ENCODE assay signal across 9 cellular contexts in genomic region chr15:62068787-62069170, GRCh38. TPM values are rescaled to one million over a fixed set of nuclear protein-coding genes. Genes with fewer than 3 reads are reported as not detected.
DNase-seq lines count a peak whose midpoint lies in the region; ATAC-seq, FAIRE-seq and TF ChIP-seq lines count a peak whose summit lies in the region.
"Had no signal": no experiment of that assay in that cellular context is flagged by ENCODE, and none has a peak within 500 bp of the region (broad histone marks: within the 10 kb centered on the region; RNA-seq: fewer than 3 reads in every experiment).

No MANE protein-coding gene starts in this region.

- intact Hi-C loops in CD14-positive monocyte (cut with micrococcal nuclease) = no loop called here

- no peak overlapping the region for H3K9ac ChIP-seq in KMS-11

- no peaks in the 10 kb centered on the region for H3K79me2 ChIP-seq in KMS-11 (ENCODE audit: insufficient read depth, low read depth)

- ATAC-seq in HG02885 (IDR thresholded peaks at IDR 0.05; ENCODE audit: poor library complexity, unreplicated experiment) = no peak
- no peak for ATAC-seq in HG02798 (IDR thresholded peaks at IDR 0.05; ENCODE audit: poor library complexity, unreplicated experiment)

- DNase-seq in CD14-positive monocyte (ENCODE audit: low spot score) (no peak), bronchial epithelial cell (ENCODE audit: low read depth) (peak; percentile 51), nephron progenitor cell (no peak), putamen (ENCODE audit: low spot score) (no peak), GM19240 (ENCODE audit: insufficient read length, low spot score) (no peak)

- peak overlapping the region; percentile 70; the same call in 1 of the 2 replicates for H3K4me2 ChIP-seq in KMS-11

- H2AFZ ChIP-seq in KMS-11 (ENCODE audit: low read depth) = peak overlapping the region; percentile 82

- H3K4me3 ChIP-seq in KMS-11 (IDR thresholded peaks at IDR 0.05; ENCODE audit: insufficient read depth, low read depth, low read length) = no peak overlapping the region
- H3K4me3 ChIP-seq in bronchial epithelial cell (ENCODE audit: low read depth, low read length) = peak overlapping the region; percentile 37

- TF ChIP-seq CTCF in CD14-positive monocyte (IDR thresholded peaks at IDR 0.05) (no peak), KMS-11 (conservative IDR thresholded peaks at IDR 0.05; ENCODE audit: low read depth, low read length) (no peak), bronchial epithelial cell (IDR thresholded peaks at IDR 0.05; ENCODE audit: insufficient read depth, low read length, severe bottlenecking) (no peak), nephron progenitor cell (IDR thresholded peaks at IDR 0.05) (no peak)

- H3K27me3 ChIP-seq in KMS-11 (ENCODE audit: insufficient read depth, low read depth) (peaks cover 7% of the 10 kb centered on the region; the same call in 1 of the 2 replicates), bronchial epithelial cell (ENCODE audit: control insufficient read depth, insufficient read depth, low read length) (no peaks in the 10 kb centered on the region)

- peaks cover 25% of the 10 kb centered on the region for H3K4me1 Mint-ChIP-seq in CD14-positive monocyte
- H3K4me1 Mint-ChIP-seq in nephron progenitor cell = peaks cover 13% of the 10 kb centered on the region

- H3K27ac ChIP-seq in KMS-11 = no peak overlapping the region

- H3K9me3 Mint-ChIP-seq in CD14-positive monocyte (peaks cover 0 to 15% (median 4%) of the 10 kb centered on the region in 7 donors), nephron progenitor cell (peaks cover 3% of the 10 kb centered on the region)

- H3K4me3 Mint-ChIP-seq in CD14-positive monocyte = peak overlapping the region; percentile 74 to 89
- peak overlapping the region; percentile 69 for H3K4me3 Mint-ChIP-seq in nephron progenitor cell

- FAIRE-seq in bronchial epithelial cell (lab: Jason Lieb, UNC) = no peak
- FAIRE-seq: RCC 7860 had no signal

- H3K27me3 Mint-ChIP-seq in CD14-positive monocyte (ENCODE audit: low read depth in 3 of 3) (peaks cover 51 to 52% (median 52%) of the 10 kb centered on the region in 3 donors), nephron progenitor cell (ENCODE audit: low read depth, poor library complexity) (peaks cover 81% of the 10 kb centered on the region)

- H3K4me1 ChIP-seq in KMS-11 (ENCODE audit: low read depth, poor library complexity, severe bottlenecking) = peaks cover 8% of the 10 kb centered on the region

- peaks cover 0 to 7% of the 10 kb centered on the region in 2 donors for H3K36me3 Mint-ChIP-seq in CD14-positive monocyte
- H3K36me3 Mint-ChIP-seq in nephron progenitor cell (ENCODE audit: low read depth) = no peaks in the 10 kb centered on the region

- peak overlapping the region in 1 of 7 donors; percentile 1 for H3K27ac Mint-ChIP-seq in CD14-positive monocyte
- H3K27ac Mint-ChIP-seq in nephron progenitor cell = no peak overlapping the region

- no peaks in the 10 kb centered on the region for H4K20me1 ChIP-seq in KMS-11 (ENCODE audit: insufficient read depth)

- H3K36me3 ChIP-seq in KMS-11 (ENCODE audit: insufficient read depth) (no peaks in the 10 kb centered on the region), bronchial epithelial cell (ENCODE audit: control insufficient read depth, insufficient read depth, low read length) (no peaks in the 10 kb centered on the region)

RNA-seq across cellular contexts. Expression of gene C2CD4A, which starts 2.0 kb away (rescaled TPM):
- not detected for polyA plus RNA-seq in CD14-positive monocyte
- total RNA-seq in bronchial epithelial cell = 0.53 and 1.3 TPM in 2 replicates

RNA-seq across cellular contexts. Expression of gene VPS13C, which starts 8.5 kb away (rescaled TPM):
- 10 to 100 TPM; 12.0 to 18.4 TPM for polyA plus RNA-seq in CD14-positive monocyte
- 35.0 and 40.2 TPM in 2 replicates for total RNA-seq in bronchial epithelial cell
